In the genomic region with DNA sequence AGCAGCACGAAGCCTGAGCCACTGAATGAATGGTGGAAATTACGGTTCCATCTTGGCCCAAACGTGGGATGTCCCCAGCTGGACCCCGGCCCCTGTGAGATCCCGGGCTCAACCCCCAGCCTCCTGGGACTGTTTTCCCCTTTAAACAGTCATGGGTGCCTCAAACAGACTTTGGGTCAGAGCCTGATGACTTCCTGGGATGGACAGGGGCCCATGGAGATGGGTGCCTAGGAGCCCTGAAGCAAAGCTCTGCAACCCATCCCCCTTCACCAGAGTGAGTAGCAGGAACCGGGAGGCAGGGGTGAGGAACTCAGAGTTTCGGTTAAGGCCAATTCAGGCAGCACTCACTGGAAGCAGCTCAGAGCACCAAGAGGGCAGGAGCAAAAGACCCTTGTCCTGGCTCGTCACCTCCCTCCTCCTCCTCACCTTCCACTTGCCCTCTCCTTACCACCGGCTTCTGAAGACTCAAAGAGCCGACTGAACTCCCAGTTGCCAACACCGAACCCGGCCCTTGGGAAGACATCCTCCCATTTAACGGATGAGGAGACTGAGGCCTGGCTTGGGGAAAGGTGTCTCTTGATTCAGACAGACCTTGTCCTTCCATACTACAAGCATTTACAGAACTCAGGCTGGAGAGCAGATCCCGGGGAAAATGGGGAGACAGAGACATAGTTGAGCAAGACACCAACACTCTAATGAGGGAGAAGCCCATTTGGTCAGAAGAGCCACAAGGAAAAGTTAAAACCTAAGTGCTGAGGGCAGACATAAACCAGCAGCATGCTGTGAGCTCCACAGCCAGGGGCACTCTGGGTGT, we compare ENCODE assay signal across 10 cellular contexts. TPM values are rescaled to one million over a fixed set of nuclear protein-coding genes. Genes with fewer than 3 reads are reported as not detected.
A peak's percentile ranks its signal among the peaks of the same experiment; 100 is the strongest.
DNase-seq lines count a peak whose midpoint lies in the region; ATAC-seq, FAIRE-seq and TF ChIP-seq lines count a peak whose summit lies in the region.
"Had no signal": no experiment of that assay in that cellular context is flagged by ENCODE, and none has a peak within 500 bp of the region (broad histone marks: within the 10 kb centered on the region; RNA-seq: fewer than 3 reads in every experiment).

No MANE protein-coding gene starts in this region.

- peaks cover 15% of the 10 kb centered on the region; the same call in 1 of the 2 replicates for H3K23me2 ChIP-seq in H1 (ENCODE audit: low read depth, low read length)

- H3K18ac ChIP-seq in H1 (ENCODE audit: extremely low read depth, low read length), result peak overlapping the region; percentile 2; the same call in 1 of the 2 replicates
- H3K18ac ChIP-seq in neuronal stem cell (ENCODE audit: low read length), result no peak overlapping the region

- no peak for TF ChIP-seq RAD21 in H1 (IDR thresholded peaks at IDR 0.05 in 1 of 2, conservative IDR thresholded peaks at IDR 0.05 in 1 of 2; ENCODE audit: low read depth in 2 of 2, low read length in 2 of 2)

- peaks cover 17 to 30% (median 17%) of the 10 kb centered on the region in 3 donors for H3K27me3 Mint-ChIP-seq in CD14-positive monocyte (ENCODE audit: low read depth in 3 of 3)

- no peaks in the 10 kb centered on the region for H4K20me1 ChIP-seq in OCI-LY1 (ENCODE audit: insufficient read depth, low read length)
- H4K20me1 ChIP-seq in H1 (replicated peaks in 1 of 2; ENCODE audit: control insufficient read depth in 1 of 2, insufficient read depth in 2 of 2, low read length in 2 of 2), result peaks cover 24 to 26% of the 10 kb centered on the region in 2 experiments

- peaks cover 0 to 2% (median 0%) of the 10 kb centered on the region in 7 donors for H3K9me3 Mint-ChIP-seq in CD14-positive monocyte

- no peak overlapping the region for H2BK15ac ChIP-seq in H1 (ENCODE audit: low read length)
- H2BK15ac ChIP-seq in neuronal stem cell (ENCODE audit: low read length), result no peak overlapping the region

- 0 out of 2 replicates have a peak overlapping the region, but pooled peaks have one; percentile 5 for H2AK5ac ChIP-seq in H1 (ENCODE audit: low read depth, low read length)
- H2AK5ac ChIP-seq in neuronal stem cell (ENCODE audit: low read depth, low read length), result peak overlapping the region; percentile 97

- no peak overlapping the region for H2BK20ac ChIP-seq in H1 (ENCODE audit: low read length)

- H3K9me3 ChIP-seq in OCI-LY1 (ENCODE audit: low read length) (no peaks in the 10 kb centered on the region), H1 (ENCODE audit: insufficient read depth in 2 of 2, low read depth in 1 of 2, low read length in 1 of 2) (no peaks in the 10 kb centered on the region), neuronal stem cell (replicated peaks in 1 of 2; ENCODE audit: control insufficient read depth in 2 of 2, insufficient read depth in 1 of 2, low read depth in 1 of 2, low read length in 2 of 2) (no peaks in the 10 kb centered on the region)

- H3K36me3 ChIP-seq in OCI-LY1 (ENCODE audit: insufficient read depth, low read length) (no peaks in the 10 kb centered on the region), H1 (ENCODE audit: control insufficient read depth in 2 of 4, insufficient read depth in 4 of 4, low read length in 3 of 4) (0 out of 8 replicates have a peak, but pooled peaks cover 0 to 2% (median 0%) of the 10 kb centered on the region in 4 experiments), neuronal stem cell (replicated peaks in 1 of 2; ENCODE audit: control insufficient read depth in 2 of 2, insufficient read depth in 2 of 2, low read length in 2 of 2) (peaks cover 24 to 48% of the 10 kb centered on the region in 2 donors)

- H3K9me2 ChIP-seq in OCI-LY1 (ENCODE audit: low read depth, low read length), result no peaks in the 10 kb centered on the region

- no peak for TF ChIP-seq EP300 in H1 (IDR thresholded peaks at IDR 0.05; ENCODE audit: borderline replicate concordance in 1 of 2, low read depth in 2 of 2, low read length in 2 of 2)

- H3K56ac ChIP-seq in H1 (replicated peaks; ENCODE audit: insufficient read length, low read depth, low read length), result no peak overlapping the region

- H3K14ac ChIP-seq in H1 (ENCODE audit: insufficient read length) (no peak overlapping the region), neuronal stem cell (ENCODE audit: low read length) (no peak overlapping the region)

- peaks cover 12 to 24% of the 10 kb centered on the region in 2 donors for H3K36me3 Mint-ChIP-seq in CD14-positive monocyte

- H3K23ac ChIP-seq in H1 (ENCODE audit: insufficient read length) (no peak overlapping the region), neuronal stem cell (ENCODE audit: low read depth, low read length, poor library complexity) (peak overlapping the region; percentile 60)

- TF ChIP-seq CTCF in CD14-positive monocyte (IDR thresholded peaks at IDR 0.05) (no peak), OCI-LY1 (IDR thresholded peaks at IDR 0.05; ENCODE audit: low read length) (no peak), H1 (IDR thresholded peaks at IDR 0.05; ENCODE audit: control extremely low read depth in 1 of 3, insufficient read depth in 1 of 3, low read depth in 1 of 3, low read length in 3 of 3) (no peak)

- H3K4me3 ChIP-seq in OCI-LY1 (ENCODE audit: low read depth, low read length, poor library complexity, severe bottlenecking) (peak overlapping the region; percentile 57), H1 (ENCODE audit: extremely low read depth in 1 of 4, insufficient read depth in 2 of 4, low read depth in 3 of 4, low read length in 4 of 4) (peak overlapping the region in 3 of 4 experiments; percentile 47 to 70 (median 53); a peak in 2 of 8 replicates), neuronal stem cell (ENCODE audit: low read length in 2 of 2) (peak overlapping the region; percentile 70 to 95)

- H4K5ac ChIP-seq in H1 (ENCODE audit: insufficient read length, low read depth, low read length), result no peak overlapping the region

- H3K27ac ChIP-seq in OCI-LY1 (ENCODE audit: low read depth, low read length, poor library complexity, severe bottlenecking), result peak overlapping the region; percentile 44
- no peak overlapping the region for H3K27ac ChIP-seq in H1 (ENCODE audit: low read depth, low read length)
- no peak overlapping the region for H3K27ac ChIP-seq in neuronal stem cell (replicated peaks; ENCODE audit: low read length)

- H2BK120ac ChIP-seq in H1 (replicated peaks; ENCODE audit: low read depth, low read length) (no peak overlapping the region), neuronal stem cell (ENCODE audit: low read depth, low read length) (no peak overlapping the region)

- H3K9ac ChIP-seq in OCI-LY1 (ENCODE audit: low read length) (peak overlapping the region; percentile 59; the same call in 1 of the 2 replicates), H1 (replicated peaks in 1 of 4; ENCODE audit: extremely low read depth in 1 of 4, low read depth in 3 of 4, low read length in 3 of 4) (no peak overlapping the region), neuronal stem cell (ENCODE audit: low read depth, low read length, poor library complexity) (peak overlapping the region; percentile 65)

- no peak overlapping the region for H4K91ac ChIP-seq in H1 (replicated peaks; ENCODE audit: insufficient read length, low read length)
- H4K91ac ChIP-seq in neuronal stem cell (ENCODE audit: low read depth, low read length, poor library complexity), result no peak overlapping the region

- H3K4ac ChIP-seq in H1 (replicated peaks; ENCODE audit: insufficient read length, low read depth, low read length) (no peak overlapping the region), neuronal stem cell (ENCODE audit: low read length) (no peak overlapping the region)

- no peak for FAIRE-seq in H1 (lab: Jason Lieb, UNC)
- FAIRE-seq: GM12891 had no signal

- intact Hi-C loops in CD14-positive monocyte (cut with micrococcal nuclease), result loop anchor here (5.0 to 10.0 kb wide), 3 partner anchors 54 to 246 kb away; partner anchors contain the start of gene DSN1 (in 1 of the 2)

- no peaks in the 10 kb centered on the region for H3K79me2 ChIP-seq in OCI-LY1 (ENCODE audit: insufficient read depth, low read length)
- peaks cover 0 to 42% of the 10 kb centered on the region in 2 experiments; a peak in 2 of 4 replicates for H3K79me2 ChIP-seq in H1 (ENCODE audit: control insufficient read depth in 1 of 2, insufficient read depth in 2 of 2, low read length in 2 of 2)

- H3K27ac Mint-ChIP-seq in CD14-positive monocyte, result peak overlapping the region in 4 of 7 donors; percentile 7 to 61 (median 39)

- peak overlapping the region; percentile 32 to 85 for H3K4me3 Mint-ChIP-seq in CD14-positive monocyte

- no peaks in the 10 kb centered on the region for H3F3A ChIP-seq in OCI-LY1 (ENCODE audit: insufficient read depth, low read length)

- H3K79me1 ChIP-seq in H1 (ENCODE audit: low read depth, low read length) (peaks cover 24% of the 10 kb centered on the region), neuronal stem cell (ENCODE audit: low read depth, low read length) (peaks cover 27% of the 10 kb centered on the region)

- TF ChIP-seq POLR2A in H1 (IDR thresholded peaks at IDR 0.05; ENCODE audit: control extremely low read depth in 1 of 2, low read depth in 2 of 2, low read length in 2 of 2), result no peak

- ATAC-seq in HG02884 (IDR thresholded peaks at IDR 0.05; ENCODE audit: unreplicated experiment), result no peak

- H4K8ac ChIP-seq in H1 (ENCODE audit: extremely low read depth, insufficient read depth, low read length) (peak overlapping the region; percentile 1; the same call in 1 of the 2 replicates), neuronal stem cell (ENCODE audit: low read depth, low read length) (no peak overlapping the region)

- WGBS in H1 (ENCODE audit: extremely low coverage in 1 of 2, insufficient coverage in 1 of 2, insufficient read length in 1 of 2, insufficient replicate concordance in 2 of 2, low coverage in 1 of 2, low lambda C conversion rate in 2 of 2, missing lambda C conversion rate in 1 of 2), 2 experiments, result 88% methylated on average over 12 of the region's 14 CpGs; no CpG with 5 or more reads in 1 of the 2 experiments
- no CpG with 5 or more reads among the region's 14 CpGs for WGBS in neuronal stem cell (ENCODE audit: extremely low coverage in 2 of 2, insufficient read length in 2 of 2, insufficient replicate concordance in 1 of 2), 2 donors

- H2BK12ac ChIP-seq in H1 (ENCODE audit: low read depth, low read length) (peak overlapping the region; percentile 51; the same call in 1 of the 2 replicates), neuronal stem cell (ENCODE audit: low read length) (no peak overlapping the region)

- POLR2A ChIA-PET in H1 (lab: Charles Lee; ENCODE audit: partially characterized antibody), result interaction anchor here (0.6 to 5.8 kb wide), 7 partner anchors 10 to 389 kb away, joined by 3 to 41 read pairs (median 5); partner anchors contain the start of gene DSN1

- DNase-seq in CD14-positive monocyte (ENCODE audit: low spot score) (no peak), H1 (ENCODE audit: low read depth in 1 of 2, low spot score in 2 of 2) (no peak), neuronal stem cell (ENCODE audit: low spot score) (no peak), T-helper 9 cell (no peak), NCI-H2081 (lab: John Stamatoyannopoulos, UW) (no peak)
- no peak for DNase-seq in activated CD4-positive, alpha-beta T cell treated with anti-CD3 and anti-CD28 coated beads for 1 hour

- peaks cover 67% of the 10 kb centered on the region for H3K4me1 Mint-ChIP-seq in CD14-positive monocyte

- H3K27me3 ChIP-seq in OCI-LY1 (ENCODE audit: insufficient read depth, low read length) (no peaks in the 10 kb centered on the region), H1 (replicated peaks in 1 of 4; ENCODE audit: control insufficient read depth in 3 of 4, extremely low read depth in 1 of 4, insufficient read depth in 3 of 4, low read length in 3 of 4) (peaks cover 0 to 8% (median 6%) of the 10 kb centered on the region in 4 experiments; a peak in 4 of 7 replicates), neuronal stem cell (ENCODE audit: control insufficient read depth in 3 of 3, insufficient read depth in 3 of 3, low read depth in 1 of 3, low read length in 3 of 3) (peaks cover 0 to 15% (median 2%) of the 10 kb centered on the region in 3 experiments)

- H3K4me1 ChIP-seq in OCI-LY1 (ENCODE audit: insufficient read depth, low read length, severe bottlenecking), result peaks cover 58% of the 10 kb centered on the region
- H3K4me1 ChIP-seq in H1 (replicated peaks in 1 of 4; ENCODE audit: control insufficient read depth in 3 of 4, insufficient read depth in 4 of 4, low read length in 3 of 4), result peaks cover 3 to 23% (median 17%) of the 10 kb centered on the region in 4 experiments
- peaks cover 7 to 20% of the 10 kb centered on the region in 2 donors for H3K4me1 ChIP-seq in neuronal stem cell (ENCODE audit: control insufficient read depth in 2 of 2, insufficient read depth in 1 of 2, low read depth in 1 of 2, low read length in 2 of 2)

- H2AFZ ChIP-seq in OCI-LY1 (ENCODE audit: low read length) (no peak overlapping the region), H1 (ENCODE audit: low read length) (no peak overlapping the region), neuronal stem cell (ENCODE audit: low read length) (no peak overlapping the region)

- CTCF ChIA-PET in H1 (lab: Charles Lee; ENCODE audit: partially characterized antibody), result interaction anchor here (1.1 to 5.9 kb wide), 11 partner anchors 14 to 87 kb away, joined by 3 to 41 read pairs (median 6); partner anchors contain the start of gene DSN1

- H2BK5ac ChIP-seq in H1 (ENCODE audit: low read depth, low read length) (no peak overlapping the region), neuronal stem cell (ENCODE audit: low read length) (no peak overlapping the region)

- H3K4me2 ChIP-seq in OCI-LY1 (ENCODE audit: low read length) (peak overlapping the region; percentile 64), H1 (ENCODE audit: insufficient read depth in 1 of 2, low read depth in 2 of 2, low read length in 2 of 2) (peak overlapping the region; percentile 70 to 85; a peak in 2 of 4 replicates), neuronal stem cell (ENCODE audit: insufficient read depth, low read length, poor library complexity, severe bottlenecking) (peak overlapping the region; percentile 22)

RNA-seq across cellular contexts. Expression of gene TLDC2, which starts 14.9 kb away (rescaled TPM):
- not detected for polyA plus RNA-seq in CD14-positive monocyte
- total RNA-seq in H1 (2021; fragmentation: NEBNext Ultra II Directional; extraction: Animal tissue kit (Norgen Biotek cat#: 25700)), result 0.23 and 0.34 TPM in 2 replicates
- 0.20 and 0.29 TPM in 2 replicates for polyA plus RNA-seq in H1 (2011; rRNA removed)
- polyA plus RNA-seq in H1 (2011; cell fraction: cytosol; rRNA removed), result 0.25 TPM
- 0.17 TPM for polyA plus RNA-seq in H1 (2011; cell fraction: nucleus; rRNA removed)
- polyA plus RNA-seq in H1 (2012, experiment 1 of 2), result 0.42 to 0.85 TPM (median 0.63 TPM) in 4 replicates
- polyA plus RNA-seq in H1 (2012, experiment 2 of 2), result 0.37 TPM
- 0.06 TPM for polyA plus RNA-seq in H1 (2013, experiment 1 of 2)
- 0.13 TPM for polyA plus RNA-seq in H1 (2013, experiment 2 of 2)
- 0.20 TPM in 1 of 2 replicates, not detected in the other for polyA minus RNA-seq in H1 (2011; rRNA and poly(A)+ RNA removed)
- not detected for polyA minus RNA-seq in H1 (2011; cell fraction: cytosol; rRNA and poly(A)+ RNA removed)
- 0.60 TPM for polyA minus RNA-seq in H1 (2011; cell fraction: nucleus; rRNA and poly(A)+ RNA removed)
- polyA plus RNA-seq in neuronal stem cell (2013, experiment 1 of 2), result 0.99 TPM
- 1.00 TPM for polyA plus RNA-seq in neuronal stem cell (2013, experiment 2 of 2)
- total RNA-seq: T-helper 1 cell treated with Interleukin-12 subunit alpha and Interleukin-12 subunit beta and Interleukin-4 antibody, amounts not matched to agents 30 ng/mL and 1 ng/mL, for 36 hours had no signal

Comparison
In these comparisons a context has a peak if more than half of its experiments do, and no peak if none do; other contexts are left out.
1. H3K4me2 ChIP-seq: peak in every context shown above with its lines; median percentile 78 in H1; 64 in OCI-LY1; 22 in neuronal stem cell.
2. H3K9ac ChIP-seq: peak in OCI-LY1 (single experiment) and neuronal stem cell (single experiment); none in H1 (0 of 4).
3. Peak in every context shown above with its lines, with median percentiles within 50 percentile points of each other: H3K4me3 ChIP-seq.